ENCODE assay signal across 24 cellular contexts in genomic region chr4:155094421-155094820, GRCh38.
DNase-seq lines count a peak whose midpoint lies in the region; ATAC-seq, FAIRE-seq and TF ChIP-seq lines count a peak whose summit lies in the region.
"Had no signal": no experiment of that assay in that cellular context is flagged by ENCODE, and none has a peak within 500 bp of the region (broad histone marks: within the 10 kb centered on the region; RNA-seq: fewer than 3 reads in every experiment).

No MANE protein-coding gene starts in this region.

- H3K36me3 Mint-ChIP-seq in astrocyte (ENCODE audit: low read depth, unreplicated experiment) = no peaks in the 10 kb centered on the region
- no peaks in the 10 kb centered on the region for H3K36me3 Mint-ChIP-seq in activated T-helper 17 cell treated with anti-CD3 and anti-CD28 coated beads, Interleukin-2, amount 50 U/mL, for 72 hours (ENCODE audit: low read depth)
- H3K36me3 Mint-ChIP-seq: CD14-positive monocyte had no signal

- peak overlapping the region; percentile 37 for H3K4me2 ChIP-seq in astrocyte (ENCODE audit: low read length)
- H3K4me2 ChIP-seq: KMS-11 had no signal

- H3K9ac ChIP-seq in astrocyte (ENCODE audit: low read length) = no peak overlapping the region
- H3K9ac ChIP-seq: KMS-11 had no signal

- DNase-seq in ELR (ENCODE audit: low read depth) (peak; percentile 31), astrocyte (ENCODE audit: low read depth) (peak; percentile 41), fibroblast of peridontal ligament (ENCODE audit: extremely low read depth) (peak; percentile 51), retinal pigment epithelial cell (ENCODE audit: low read depth) (peak; percentile 38), D341Med (ENCODE audit: low spot score) (no peak), posterior vena cava (ENCODE audit: low spot score) (no peak)
- DNase-seq: GOT3; IMR-90; NCI-H1105; NCI-H146; NCI-H2029 treated with DMSO at 0.1 percent for 48 hours; NCI-H226; NCI-H510A treated with DMSO at 0.1 percent for 48 hours; NCI-H774; NK-92 treated with Interleukin-12 subunit alpha and Interleukin-12 subunit beta, amount 100 ng/mL, for 24 hours; SHP77 treated with DMSO at 0.1 percent for 48 hours had no signal

- no peaks in the 10 kb centered on the region for H3K79me2 ChIP-seq in astrocyte (ENCODE audit: insufficient read depth, low read length)

- H4K20me1 ChIP-seq in astrocyte (ENCODE audit: insufficient read depth, low read length) = no peaks in the 10 kb centered on the region

- TF ChIP-seq CTCF in astrocyte (IDR thresholded peaks at IDR 0.05; ENCODE audit: insufficient read depth, low read depth, low read length) (no peak), retinal pigment epithelial cell (conservative IDR thresholded peaks at IDR 0.05; ENCODE audit: low read depth, low read length) (no peak)

- H3K4me3 ChIP-seq in astrocyte (ENCODE audit: insufficient read depth, low read depth, low read length) (no peak overlapping the region), retinal pigment epithelial cell (ENCODE audit: low read length) (no peak overlapping the region)
- H3K4me3 ChIP-seq: SK-N-MC had no signal

- H3K27me3 ChIP-seq in astrocyte (ENCODE audit: insufficient read depth, low read length) = no peaks in the 10 kb centered on the region

- no peak for FAIRE-seq in astrocyte (lab: Jason Lieb, UNC)
- FAIRE-seq: A204.1 had no signal

- peaks cover 3% of the 10 kb centered on the region for H3K27me3 Mint-ChIP-seq in astrocyte (ENCODE audit: low read depth, unreplicated experiment)
- peaks cover 8% of the 10 kb centered on the region for H3K27me3 Mint-ChIP-seq in activated T-helper 17 cell treated with anti-CD3 and anti-CD28 coated beads, Interleukin-2, amount 50 U/mL, for 72 hours
- H3K27me3 Mint-ChIP-seq: B cell had no signal

- H3K27ac Mint-ChIP-seq in astrocyte (ENCODE audit: unreplicated experiment) = no peak overlapping the region
- no peak overlapping the region for H3K27ac Mint-ChIP-seq in activated T-helper 17 cell treated with anti-CD3 and anti-CD28 coated beads, Interleukin-2, amount 50 U/mL, for 72 hours
- H3K27ac Mint-ChIP-seq: B cell, CD14-positive monocyte had no signal

- H3K9me3 Mint-ChIP-seq in astrocyte (ENCODE audit: unreplicated experiment) = no peaks in the 10 kb centered on the region
- no peaks in the 10 kb centered on the region for H3K9me3 Mint-ChIP-seq in activated T-helper 17 cell treated with anti-CD3 and anti-CD28 coated beads, Interleukin-2, amount 50 U/mL, for 72 hours
- H3K9me3 Mint-ChIP-seq: CD14-positive monocyte had no signal

- no peak overlapping the region for H3K4me3 Mint-ChIP-seq in astrocyte (ENCODE audit: unreplicated experiment)
- H3K4me3 Mint-ChIP-seq in activated T-helper 17 cell treated with anti-CD3 and anti-CD28 coated beads, Interleukin-2, amount 50 U/mL, for 72 hours = no peak overlapping the region
- H3K4me3 Mint-ChIP-seq: B cell, CD14-positive monocyte had no signal

- H3K27ac ChIP-seq in astrocyte (ENCODE audit: low read depth, low read length) = no peak overlapping the region
- H3K27ac ChIP-seq: KMS-11, RWPE1, SK-N-MC had no signal

- intact Hi-C loops in posterior vena cava (cut with DNase I) = no loop called here

- H3K36me3 ChIP-seq in astrocyte (ENCODE audit: insufficient read depth, low read length) = no peaks in the 10 kb centered on the region

- H3K4me1 ChIP-seq in astrocyte (ENCODE audit: insufficient read depth, low read length) = peaks cover 10% of the 10 kb centered on the region

- H2AFZ ChIP-seq in astrocyte (ENCODE audit: low read depth, low read length) = no peak overlapping the region

- no peaks in the 10 kb centered on the region for H3K4me1 Mint-ChIP-seq in astrocyte (ENCODE audit: low read depth, unreplicated experiment)
- H3K4me1 Mint-ChIP-seq in activated T-helper 17 cell treated with anti-CD3 and anti-CD28 coated beads, Interleukin-2, amount 50 U/mL, for 72 hours = no peaks in the 10 kb centered on the region
- H3K4me1 Mint-ChIP-seq: B cell, CD14-positive monocyte had no signal

- no peaks in the 10 kb centered on the region for H3K9me3 ChIP-seq in astrocyte (ENCODE audit: insufficient read depth, low read depth, low read length)

- ATAC-seq in activated T-helper 17 cell treated with anti-CD3 and anti-CD28 coated beads, Interleukin-2, amount 50 U/mL, for 72 hours (replicated peaks) = no peak
- ATAC-seq: HCT116 had no signal

Comparison
In these comparisons a context has a peak if more than half of its experiments do, and no peak if none do; other contexts are left out.
1. DNase-seq: peak in ELR (single experiment), astrocyte (single experiment), fibroblast of peridontal ligament (single experiment) and retinal pigment epithelial cell (single experiment); none in D341Med (single experiment) and posterior vena cava (single experiment).